In the genomic region with DNA sequence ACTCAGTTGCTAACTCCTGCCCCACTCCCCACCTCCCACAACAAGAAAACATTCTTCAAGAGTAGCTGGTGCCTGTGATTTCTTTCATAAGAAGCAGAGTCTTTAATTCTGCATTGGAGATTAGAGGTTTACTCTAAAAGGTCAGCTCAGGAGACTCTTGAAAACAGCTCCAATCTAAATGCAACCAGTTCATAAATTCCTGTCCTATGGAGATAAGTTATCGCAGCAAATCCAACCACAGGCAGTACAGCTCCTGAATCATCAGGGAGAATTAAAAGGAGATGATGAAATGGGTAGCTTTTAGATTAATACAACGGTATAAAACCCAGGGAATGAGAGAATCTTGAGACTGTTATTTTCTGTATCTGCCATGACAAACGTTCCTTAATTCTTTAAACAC, we compare ENCODE assay signal across 20 cellular contexts.
DNase-seq lines count a peak whose midpoint lies in the region; ATAC-seq and TF ChIP-seq lines count a peak whose summit lies in the region.
"Had no signal": no experiment of that assay in that cellular context is flagged by ENCODE, and none has a peak within 500 bp of the region (broad histone marks: within the 10 kb centered on the region; RNA-seq: fewer than 3 reads in every experiment).

No MANE protein-coding gene starts in this region.

- no peaks in the 10 kb centered on the region for H3K79me2 ChIP-seq in mammary epithelial cell (ENCODE audit: insufficient read depth, low read length)

- TF ChIP-seq POLR2A in right lobe of liver (IDR thresholded peaks at IDR 0.05) (no peak), lower leg skin (IDR thresholded peaks at IDR 0.05) (no peak)

- H3K27me3 Mint-ChIP-seq in CD14-positive monocyte (ENCODE audit: low read depth in 3 of 3), result peaks cover 0 to 7% (median 6%) of the 10 kb centered on the region in 3 donors
- peaks cover 14% of the 10 kb centered on the region for H3K27me3 Mint-ChIP-seq in activated CD4-positive, alpha-beta memory T cell treated with anti-CD3 and anti-CD28 coated beads for 36 hours

- H2AFZ ChIP-seq in mammary epithelial cell (ENCODE audit: low read depth, low read length), result no peak overlapping the region

- H4K20me1 ChIP-seq in mammary epithelial cell (ENCODE audit: insufficient read depth, low read length), result no peaks in the 10 kb centered on the region

- H3K4me1 Mint-ChIP-seq in CD14-positive monocyte, result peaks cover 46% of the 10 kb centered on the region
- peaks cover 4% of the 10 kb centered on the region for H3K4me1 Mint-ChIP-seq in activated CD4-positive, alpha-beta memory T cell treated with anti-CD3 and anti-CD28 coated beads for 36 hours (ENCODE audit: low read depth)
- H3K4me1 Mint-ChIP-seq: B cell had no signal

- in situ Hi-C loops in mammary epithelial cell (cut with MboI; ENCODE audit: low sequenced_read_pairs in 2 of 2), result no loop called here

- no peak overlapping the region for H3K4me3 ChIP-seq in mammary epithelial cell (replicated peaks in 1 of 3; ENCODE audit: insufficient read depth in 1 of 3, low read depth in 2 of 3, low read length in 3 of 3)
- no peak overlapping the region for H3K4me3 ChIP-seq in right lobe of liver
- H3K4me3 ChIP-seq in lower leg skin (ENCODE audit: low read depth, poor library complexity, severe bottlenecking), result no peak overlapping the region
- H3K4me3 ChIP-seq: gastroesophageal sphincter, GM12878, upper lobe of left lung had no signal

- H3K4me1 ChIP-seq in mammary epithelial cell (ENCODE audit: insufficient read depth, low read length), result peaks cover 53% of the 10 kb centered on the region
- peaks cover 0 to 39% (median 21%) of the 10 kb centered on the region in 4 donors for H3K4me1 ChIP-seq in right lobe of liver

- DNase-seq in CD14-positive monocyte (ENCODE audit: low spot score) (no peak), NCI-H460 (ENCODE audit: extremely low read depth, low read depth) (peak; percentile 45), mammary epithelial cell (peak; percentile 20), right lobe of liver (no peak), lower leg skin (ENCODE audit: low spot score in 2 of 2) (no peak)
- no peak for DNase-seq in activated CD4-positive, alpha-beta memory T cell treated with anti-CD3 and anti-CD28 coated beads for 36 hours
- DNase-seq: aorta; DMS79 treated with DMSO at 0.1 percent for 48 hours; effector CD4-positive, alpha-beta T cell; islet precursor cell; NCI-H1105 treated with DMSO at 0.1 percent for 48 hours; stimulated activated CD4-positive, alpha-beta T cell treated with anti-CD3 and anti-CD28 coated beads, Interleukin-2, amount 100 ng/mL, for 48 hours; upper lobe of left lung had no signal

- no peak overlapping the region for H3K9ac ChIP-seq in mammary epithelial cell (ENCODE audit: insufficient read depth, low read length)

- H3K27me3 ChIP-seq in mammary epithelial cell (ENCODE audit: insufficient read depth, low read length), result no peaks in the 10 kb centered on the region
- no peaks in the 10 kb centered on the region for H3K27me3 ChIP-seq in right lobe of liver
- H3K27me3 ChIP-seq: gastroesophageal sphincter, upper lobe of left lung had no signal

- H3K36me3 ChIP-seq in mammary epithelial cell (ENCODE audit: insufficient read depth, low read length), result no peaks in the 10 kb centered on the region
- no peaks in the 10 kb centered on the region for H3K36me3 ChIP-seq in right lobe of liver
- H3K36me3 ChIP-seq: gastroesophageal sphincter, upper lobe of left lung had no signal

- dilution Hi-C loops in mammary epithelial cell (cut with HindIII; ENCODE audit: low sequenced_read_pairs), result no loop called here

- no peaks in the 10 kb centered on the region for H3K9me3 ChIP-seq in mammary epithelial cell (replicated peaks; ENCODE audit: insufficient read depth, low read length)
- peaks cover 0 to 3% (median 0%) of the 10 kb centered on the region in 4 donors for H3K9me3 ChIP-seq in right lobe of liver
- H3K9me3 ChIP-seq: gastroesophageal sphincter, upper lobe of left lung had no signal

- WGBS in mammary epithelial cell (ENCODE audit: low coverage, missing lambda C conversion rate), result 92% methylated on average over 3 of the region's 3 CpGs
- 53% methylated on average over 3 of the region's 3 CpGs for WGBS in right lobe of liver (ENCODE audit: insufficient coverage, low coverage, low lambda C conversion rate, missing lambda C conversion rate)
- WGBS in lower leg skin, 2 donors, result 74 to 82% methylated on average over 3 of the region's 3 CpGs

- intact Hi-C loops in CD14-positive monocyte (cut with micrococcal nuclease) (no loop called here), mammary epithelial cell (cut with micrococcal nuclease) (no loop called here), right lobe of liver (cut with DNase I) (no loop called here), lower leg skin (cut with DNase I; ENCODE audit: low total_unique reads) (no loop called here)
- intact Hi-C loops in activated CD4-positive, alpha-beta memory T cell treated with anti-CD3 and anti-CD28 coated beads for 36 hours (cut with micrococcal nuclease), result no loop called here

- BruUV-seq in mammary epithelial cell (replicated peaks; lab: Mats Ljungman, UMichigan), result no TSS peak

- no peak for ATAC-seq in right lobe of liver
- ATAC-seq in GM19397 (IDR thresholded peaks at IDR 0.05; ENCODE audit: unreplicated experiment), result no peak
- ATAC-seq in HG03097 (IDR thresholded peaks at IDR 0.05; ENCODE audit: low FRiP score, unreplicated experiment), result no peak
- ATAC-seq: gastroesophageal sphincter had no signal

- POLR2A ChIA-PET in activated CD4-positive, alpha-beta memory T cell treated with anti-CD3 and anti-CD28 coated beads for 36 hours (lab: Charles Lee), result no interaction called here

- H3K36me3 Mint-ChIP-seq in CD14-positive monocyte, result peaks cover 0 to 1% of the 10 kb centered on the region in 2 donors
- H3K36me3 Mint-ChIP-seq in activated CD4-positive, alpha-beta memory T cell treated with anti-CD3 and anti-CD28 coated beads for 36 hours, result no peaks in the 10 kb centered on the region

- H3K27ac ChIP-seq in mammary epithelial cell (ENCODE audit: insufficient read depth, low read depth, low read length), result no peak overlapping the region
- peak overlapping the region; percentile 20 to 79 (median 33) for H3K27ac ChIP-seq in right lobe of liver
- H3K27ac ChIP-seq: gastroesophageal sphincter, upper lobe of left lung had no signal

- H3K27ac Mint-ChIP-seq in CD14-positive monocyte, result peak overlapping the region in 6 of 7 donors; percentile 17 to 98 (median 88)
- H3K27ac Mint-ChIP-seq in activated CD4-positive, alpha-beta memory T cell treated with anti-CD3 and anti-CD28 coated beads for 36 hours, result no peak overlapping the region
- H3K27ac Mint-ChIP-seq: activated CD8-positive, alpha-beta T cell treated with anti-CD3 and anti-CD28 coated beads for 36 hours; activated T-helper 17 cell treated with anti-CD3 and anti-CD28 coated beads, Interleukin-2, amount 50 U/mL, for 72 hours; B cell had no signal

- no peak for TF ChIP-seq CTCF in CD14-positive monocyte (IDR thresholded peaks at IDR 0.05)
- no peak for TF ChIP-seq CTCF in mammary epithelial cell (conservative IDR thresholded peaks at IDR 0.05 in 1 of 2, IDR thresholded peaks at IDR 0.05 in 1 of 2; ENCODE audit: extremely low read depth in 1 of 2, insufficient read depth in 1 of 2, low read depth in 1 of 2, low read length in 2 of 2)
- no peak for TF ChIP-seq CTCF in right lobe of liver (IDR thresholded peaks at IDR 0.05)
- TF ChIP-seq CTCF in lower leg skin (IDR thresholded peaks at IDR 0.05), result no peak

- no peak overlapping the region for H3K4me3 Mint-ChIP-seq in CD14-positive monocyte
- no peak overlapping the region for H3K4me3 Mint-ChIP-seq in activated CD4-positive, alpha-beta memory T cell treated with anti-CD3 and anti-CD28 coated beads for 36 hours
- H3K4me3 Mint-ChIP-seq: activated CD8-positive, alpha-beta T cell treated with anti-CD3 and anti-CD28 coated beads for 36 hours; activated T-helper 17 cell treated with anti-CD3 and anti-CD28 coated beads, Interleukin-2, amount 50 U/mL, for 72 hours; B cell had no signal

- no peak overlapping the region for H3K4me2 ChIP-seq in mammary epithelial cell (ENCODE audit: insufficient read depth, low read depth, low read length)

- H3K9me3 Mint-ChIP-seq in CD14-positive monocyte, result peaks cover 0 to 3% (median 0%) of the 10 kb centered on the region in 7 donors
- H3K9me3 Mint-ChIP-seq in activated CD4-positive, alpha-beta memory T cell treated with anti-CD3 and anti-CD28 coated beads for 36 hours, result no peaks in the 10 kb centered on the region
- H3K9me3 Mint-ChIP-seq: activated CD8-positive, alpha-beta T cell treated with anti-CD3 and anti-CD28 coated beads for 36 hours; activated T-helper 17 cell treated with anti-CD3 and anti-CD28 coated beads, Interleukin-2, amount 50 U/mL, for 72 hours had no signal

- CTCF ChIA-PET in mammary epithelial cell (lab: Charles Lee; ENCODE audit: low non-redundant PET), result no interaction called here
- CTCF ChIA-PET in activated CD4-positive, alpha-beta memory T cell treated with anti-CD3 and anti-CD28 coated beads for 36 hours (lab: Charles Lee), result interaction anchor here (1.3 kb wide), 1 partner anchor 15 kb away, joined by 5 read pairs; no protein-coding TSS in a partner anchor

Comparison
In these comparisons a context has a peak if more than half of its experiments do, and no peak if none do; other contexts are left out.
1. DNase-seq: peak in NCI-H460 (single experiment) and mammary epithelial cell (single experiment); none in CD14-positive monocyte (single experiment), right lobe of liver (0 of 3), activated CD4-positive, alpha-beta memory T cell treated with anti-CD3 and anti-CD28 coated beads for 36 hours (single experiment) and lower leg skin (0 of 2).